In the genomic region with DNA sequence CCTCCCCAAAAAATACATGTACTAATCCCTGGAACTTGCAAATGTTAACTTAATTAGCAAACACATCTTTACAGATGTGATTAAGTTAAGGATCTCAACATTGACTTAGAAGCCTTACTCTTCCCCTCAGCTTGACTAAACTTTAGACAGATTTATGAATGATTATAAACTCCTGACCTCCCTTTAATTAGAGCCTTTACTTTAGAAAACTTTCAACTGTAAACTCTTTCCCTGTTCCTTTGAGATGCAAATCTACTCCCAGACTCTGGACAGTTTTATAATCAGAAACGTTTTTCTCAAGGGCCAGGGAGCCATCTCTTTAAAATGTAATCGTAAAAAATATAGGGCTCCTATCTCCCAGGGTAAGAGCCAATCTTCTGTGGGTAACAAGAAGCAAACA, we compare ENCODE assay signal across 15 cellular contexts.
DNase-seq lines count a peak whose midpoint lies in the region; ATAC-seq and TF ChIP-seq lines count a peak whose summit lies in the region.
"Had no signal": no experiment of that assay in that cellular context is flagged by ENCODE, and none has a peak within 500 bp of the region (broad histone marks: within the 10 kb centered on the region; RNA-seq: fewer than 3 reads in every experiment).

No MANE protein-coding gene starts in this region.

- H3F3A ChIP-seq in SU-DHL-6 (ENCODE audit: insufficient read depth), result no peaks in the 10 kb centered on the region

- H3K9me3 ChIP-seq in SU-DHL-6 (ENCODE audit: insufficient read depth, low read length) (no peaks in the 10 kb centered on the region), hepatocyte (ENCODE audit: low read depth) (no peaks in the 10 kb centered on the region), neuronal stem cell (replicated peaks in 1 of 2; ENCODE audit: control insufficient read depth in 2 of 2, insufficient read depth in 1 of 2, low read depth in 1 of 2, low read length in 2 of 2) (no peaks in the 10 kb centered on the region)
- H3K9me3 ChIP-seq: BLaER1 treated with 17β-estradiol and CSF1 and Interleukin-3, amounts not matched to agents 10 nM and 100 nM had no signal

- H2BK5ac ChIP-seq in neuronal stem cell (ENCODE audit: low read length), result no peak overlapping the region

- 22% methylated on average over 2 of the region's 2 CpGs for WGBS in hepatocyte (ENCODE audit: low lambda C conversion rate, missing lambda C conversion rate)
- no CpG with 5 or more reads among the region's 2 CpGs for WGBS in neuronal stem cell (ENCODE audit: extremely low coverage in 2 of 2, insufficient read length in 2 of 2, insufficient replicate concordance in 1 of 2), 2 donors

- no peak overlapping the region for H3K23ac ChIP-seq in neuronal stem cell (ENCODE audit: low read depth, low read length, poor library complexity)

- H3K9me2 ChIP-seq in SU-DHL-6 (replicated peaks; ENCODE audit: insufficient read depth, low read length) (no peaks in the 10 kb centered on the region), hepatocyte (replicated peaks; ENCODE audit: insufficient read depth) (no peaks in the 10 kb centered on the region)

- peak overlapping the region; percentile 1 for H3K27ac Mint-ChIP-seq in nephron progenitor cell
- no peak overlapping the region for H3K27ac Mint-ChIP-seq in activated T-cell treated with anti-CD3 and anti-CD28 coated beads, Interleukin-2, amount 50 U/mL, for 24 hours
- H3K27ac Mint-ChIP-seq: B cell; CD8-positive, alpha-beta T cell had no signal

- peaks cover 6% of the 10 kb centered on the region for H3K9me3 Mint-ChIP-seq in nephron progenitor cell
- peaks cover 4% of the 10 kb centered on the region for H3K9me3 Mint-ChIP-seq in activated T-cell treated with anti-CD3 and anti-CD28 coated beads, Interleukin-2, amount 50 U/mL, for 24 hours

- H2BK15ac ChIP-seq in neuronal stem cell (ENCODE audit: low read length), result no peak overlapping the region

- no peak overlapping the region for H2AK5ac ChIP-seq in neuronal stem cell (ENCODE audit: low read depth, low read length)

- H3K79me2 ChIP-seq in SU-DHL-6 (ENCODE audit: insufficient read depth, low read length), result no peaks in the 10 kb centered on the region
- H3K79me2 ChIP-seq in hepatocyte, result no peaks in the 10 kb centered on the region

- H3K4me1 ChIP-seq in hepatocyte (ENCODE audit: insufficient read depth) (peaks cover 4% of the 10 kb centered on the region), neuronal stem cell (ENCODE audit: control insufficient read depth in 2 of 2, insufficient read depth in 1 of 2, low read depth in 1 of 2, low read length in 2 of 2) (peaks cover 0 to 1% of the 10 kb centered on the region in 2 donors)
- H3K4me1 ChIP-seq: BLaER1 treated with 17β-estradiol and CSF1 and Interleukin-3, amounts not matched to agents 10 nM and 100 nM had no signal

- no peak overlapping the region for H3K9ac ChIP-seq in SU-DHL-6 (ENCODE audit: low read length)
- no peak overlapping the region for H3K9ac ChIP-seq in neuronal stem cell (ENCODE audit: low read depth, low read length, poor library complexity)
- H3K9ac ChIP-seq: BLaER1 treated with 17β-estradiol and CSF1 and Interleukin-3, amounts not matched to agents 10 nM and 100 nM had no signal

- no peaks in the 10 kb centered on the region for H3K36me3 Mint-ChIP-seq in nephron progenitor cell (ENCODE audit: low read depth)
- H3K36me3 Mint-ChIP-seq in activated T-cell treated with anti-CD3 and anti-CD28 coated beads, Interleukin-2, amount 50 U/mL, for 24 hours (ENCODE audit: low read depth), result no peaks in the 10 kb centered on the region
- H3K36me3 Mint-ChIP-seq: CD8-positive, alpha-beta T cell had no signal

- DNase-seq in hepatocyte (ENCODE audit: low spot score) (no peak), nephron progenitor cell (no peak), neuronal stem cell (ENCODE audit: low spot score) (no peak), H4 (ENCODE audit: low spot score) (no peak)
- DNase-seq in activated T-cell treated with anti-CD3 and anti-CD28 coated beads, Interleukin-2, amount 50 U/mL, for 24 hours, result no peak
- DNase-seq: Calu3; CD8-positive, alpha-beta T cell; DMS79 treated with DMSO at 0.1 percent for 48 hours; HCEC 1CT had no signal

- no peak overlapping the region for H3K18ac ChIP-seq in neuronal stem cell (ENCODE audit: low read length)

- H3K79me1 ChIP-seq in neuronal stem cell (ENCODE audit: low read depth, low read length), result no peaks in the 10 kb centered on the region

- H4K20me1 ChIP-seq in SU-DHL-6 (ENCODE audit: low read depth, low read length) (no peaks in the 10 kb centered on the region), hepatocyte (ENCODE audit: insufficient read depth, poor library complexity, severe bottlenecking) (no peaks in the 10 kb centered on the region)
- H4K20me1 ChIP-seq: BLaER1 treated with 17β-estradiol and CSF1 and Interleukin-3, amounts not matched to agents 10 nM and 100 nM had no signal

- no peak overlapping the region for H3K4me3 Mint-ChIP-seq in nephron progenitor cell
- H3K4me3 Mint-ChIP-seq in activated T-cell treated with anti-CD3 and anti-CD28 coated beads, Interleukin-2, amount 50 U/mL, for 24 hours, result no peak overlapping the region
- H3K4me3 Mint-ChIP-seq: B cell; CD8-positive, alpha-beta T cell had no signal

- no peak overlapping the region for H3K4me2 ChIP-seq in SU-DHL-6 (ENCODE audit: low read depth, low read length, poor library complexity, severe bottlenecking)
- H3K4me2 ChIP-seq in hepatocyte, result no peak overlapping the region
- no peak overlapping the region for H3K4me2 ChIP-seq in neuronal stem cell (ENCODE audit: insufficient read depth, low read length, poor library complexity, severe bottlenecking)
- H3K4me2 ChIP-seq: BLaER1 treated with 17β-estradiol and CSF1 and Interleukin-3, amounts not matched to agents 10 nM and 100 nM had no signal

- TF ChIP-seq CTCF in SU-DHL-6 (IDR thresholded peaks at IDR 0.05; ENCODE audit: insufficient read depth, low read length, poor library complexity, severe bottlenecking) (no peak), hepatocyte (IDR thresholded peaks at IDR 0.05; ENCODE audit: poor library complexity) (no peak), nephron progenitor cell (IDR thresholded peaks at IDR 0.05) (no peak)

- H3K14ac ChIP-seq in neuronal stem cell (ENCODE audit: low read length), result no peak overlapping the region

- H3K27ac ChIP-seq in SU-DHL-6 (ENCODE audit: low read depth, low read length), result no peak overlapping the region
- peak overlapping the region; percentile 13 for H3K27ac ChIP-seq in hepatocyte
- no peak overlapping the region for H3K27ac ChIP-seq in neuronal stem cell (replicated peaks; ENCODE audit: low read length)
- H3K27ac ChIP-seq: BLaER1 treated with 17β-estradiol and CSF1 and Interleukin-3, amounts not matched to agents 10 nM and 100 nM; HL-60 had no signal

- H2BK120ac ChIP-seq in neuronal stem cell (ENCODE audit: low read depth, low read length), result no peak overlapping the region

- ATAC-seq in HG03135 (IDR thresholded peaks at IDR 0.05; ENCODE audit: unreplicated experiment), result no peak
- no peak for ATAC-seq in GM21619 (IDR thresholded peaks at IDR 0.05; ENCODE audit: unreplicated experiment)
- ATAC-seq: CD8-positive, alpha-beta T cell had no signal

- no peak overlapping the region for H4K8ac ChIP-seq in neuronal stem cell (ENCODE audit: low read depth, low read length)

- H4K91ac ChIP-seq in neuronal stem cell (ENCODE audit: low read depth, low read length, poor library complexity), result no peak overlapping the region

- H2BK12ac ChIP-seq in neuronal stem cell (ENCODE audit: low read length), result no peak overlapping the region

- peak overlapping the region; percentile 64 for H2AFZ ChIP-seq in SU-DHL-6 (ENCODE audit: low read depth, low read length, severe bottlenecking)
- H2AFZ ChIP-seq in hepatocyte, result no peak overlapping the region
- peak overlapping the region; percentile 58 for H2AFZ ChIP-seq in neuronal stem cell (ENCODE audit: low read length)

- H3K27me3 Mint-ChIP-seq in nephron progenitor cell (ENCODE audit: low read depth, poor library complexity), result no peaks in the 10 kb centered on the region
- no peaks in the 10 kb centered on the region for H3K27me3 Mint-ChIP-seq in activated T-cell treated with anti-CD3 and anti-CD28 coated beads, Interleukin-2, amount 50 U/mL, for 24 hours
- H3K27me3 Mint-ChIP-seq: B cell had no signal

- H3K27me3 ChIP-seq in SU-DHL-6 (ENCODE audit: low read length) (no peaks in the 10 kb centered on the region), hepatocyte (no peaks in the 10 kb centered on the region), neuronal stem cell (ENCODE audit: control insufficient read depth in 3 of 3, insufficient read depth in 3 of 3, low read depth in 1 of 3, low read length in 3 of 3) (no peaks in the 10 kb centered on the region)
- H3K27me3 ChIP-seq: BLaER1 treated with 17β-estradiol and CSF1 and Interleukin-3, amounts not matched to agents 10 nM and 100 nM had no signal

- H3K4me3 ChIP-seq in SU-DHL-6 (ENCODE audit: insufficient read depth, low read length, poor library complexity, severe bottlenecking) (no peak overlapping the region), hepatocyte (no peak overlapping the region), neuronal stem cell (ENCODE audit: low read length in 2 of 2) (no peak overlapping the region)
- H3K4me3 ChIP-seq: BLaER1 treated with 17β-estradiol and CSF1 and Interleukin-3, amounts not matched to agents 10 nM and 100 nM had no signal

- H3K4me1 Mint-ChIP-seq in nephron progenitor cell, result peaks cover 19% of the 10 kb centered on the region
- no peaks in the 10 kb centered on the region for H3K4me1 Mint-ChIP-seq in activated T-cell treated with anti-CD3 and anti-CD28 coated beads, Interleukin-2, amount 50 U/mL, for 24 hours (ENCODE audit: low read depth)
- H3K4me1 Mint-ChIP-seq: B cell had no signal

- no peak overlapping the region for H3K4ac ChIP-seq in neuronal stem cell (ENCODE audit: low read length)

- H3K36me3 ChIP-seq in SU-DHL-6 (ENCODE audit: low read length) (no peaks in the 10 kb centered on the region), hepatocyte (replicated peaks; ENCODE audit: insufficient read depth, low read depth) (no peaks in the 10 kb centered on the region), neuronal stem cell (replicated peaks in 1 of 2; ENCODE audit: control insufficient read depth in 2 of 2, insufficient read depth in 2 of 2, low read length in 2 of 2) (no peaks in the 10 kb centered on the region)
- H3K36me3 ChIP-seq: BLaER1 treated with 17β-estradiol and CSF1 and Interleukin-3, amounts not matched to agents 10 nM and 100 nM had no signal
